In genomic region chr11:57801185-57801490, GRCh38 we compare ENCODE assay signal across 11 cellular contexts. TPM values are rescaled to one million over a fixed set of nuclear protein-coding genes. Genes with fewer than 3 reads are reported as not detected.
A peak's percentile ranks its signal among the peaks of the same experiment; 100 is the strongest.
DNase-seq lines count a peak whose midpoint lies in the region; ATAC-seq lines count a peak whose summit lies in the region.
"Had no signal": no experiment of that assay in that cellular context is flagged by ENCODE, and none has a peak within 500 bp of the region (broad histone marks: within the 10 kb centered on the region; RNA-seq: fewer than 3 reads in every experiment).

No MANE protein-coding gene starts in this region.

- H3K27ac ChIP-seq in CD8-positive, alpha-beta memory T cell (ENCODE audit: low read depth, low read length) = no peak overlapping the region
- H3K27ac ChIP-seq in HUES48 (ENCODE audit: low read depth, low read length) = peak overlapping the region; percentile 48

- peak overlapping the region in 7 of 8 donors; percentile 59 to 92 (median 86) for H3K27ac Mint-ChIP-seq in CD8-positive, alpha-beta memory T cell
- H3K27ac Mint-ChIP-seq in activated naive CD8-positive, alpha-beta T cell treated with anti-CD3 and anti-CD28 coated beads, Interleukin-2, amount 50 U/mL, for 24 hours = peak overlapping the region; percentile 55
- H3K27ac Mint-ChIP-seq in natural killer cell treated with Interleukin-12 subunit alpha and Interleukin-12 subunit beta and Interleukin-15 and Interleukin-18, amount 100 ng/mL, for 72 hours = peak overlapping the region; percentile 64 to 74

- no peak for ATAC-seq in activated naive CD8-positive, alpha-beta T cell treated with anti-CD3 and anti-CD28 coated beads, Interleukin-2, amount 50 U/mL, for 24 hours
- no peak for ATAC-seq in natural killer cell treated with Interleukin-12 subunit alpha and Interleukin-12 subunit beta and Interleukin-15 and Interleukin-18, amount 100 ng/mL, for 72 hours
- no peak for ATAC-seq in HG03460 (IDR thresholded peaks at IDR 0.05; ENCODE audit: unreplicated experiment)
- no peak for ATAC-seq in HG03457 (IDR thresholded peaks at IDR 0.05; ENCODE audit: unreplicated experiment)

- H3K4me3 Mint-ChIP-seq in CD8-positive, alpha-beta memory T cell = no peak overlapping the region
- H3K4me3 Mint-ChIP-seq in activated naive CD8-positive, alpha-beta T cell treated with anti-CD3 and anti-CD28 coated beads, Interleukin-2, amount 50 U/mL, for 24 hours = no peak overlapping the region
- H3K4me3 Mint-ChIP-seq in natural killer cell treated with Interleukin-12 subunit alpha and Interleukin-12 subunit beta and Interleukin-15 and Interleukin-18, amount 100 ng/mL, for 72 hours = peak overlapping the region; percentile 40

- H3K36me3 ChIP-seq in CD8-positive, alpha-beta memory T cell (ENCODE audit: insufficient read depth, low read length) = no peaks in the 10 kb centered on the region
- peaks cover 77% of the 10 kb centered on the region for H3K36me3 ChIP-seq in HUES48 (ENCODE audit: control insufficient read depth, insufficient read depth, low read length)

- no peaks in the 10 kb centered on the region for H3K9me3 Mint-ChIP-seq in CD8-positive, alpha-beta memory T cell
- no peaks in the 10 kb centered on the region for H3K9me3 Mint-ChIP-seq in activated naive CD8-positive, alpha-beta T cell treated with anti-CD3 and anti-CD28 coated beads, Interleukin-2, amount 50 U/mL, for 24 hours
- no peaks in the 10 kb centered on the region for H3K9me3 Mint-ChIP-seq in natural killer cell treated with Interleukin-12 subunit alpha and Interleukin-12 subunit beta and Interleukin-15 and Interleukin-18, amount 100 ng/mL, for 72 hours

- POLR2A ChIA-PET in CD8-positive, alpha-beta memory T cell (lab: Charles Lee) = interaction anchor here (0.6 to 1.5 kb wide), 3 partner anchors 28 to 89 kb away, joined by 3 to 4 read pairs (median 4); partner anchors contain the start of genes MED19, SELENOH and TMX2

- peaks cover 0 to 2% of the 10 kb centered on the region in 2 donors for H3K27me3 Mint-ChIP-seq in CD8-positive, alpha-beta memory T cell
- no peaks in the 10 kb centered on the region for H3K27me3 Mint-ChIP-seq in activated naive CD8-positive, alpha-beta T cell treated with anti-CD3 and anti-CD28 coated beads, Interleukin-2, amount 50 U/mL, for 24 hours
- no peaks in the 10 kb centered on the region for H3K27me3 Mint-ChIP-seq in natural killer cell treated with Interleukin-12 subunit alpha and Interleukin-12 subunit beta and Interleukin-15 and Interleukin-18, amount 100 ng/mL, for 72 hours

- CTCF ChIA-PET in CD8-positive, alpha-beta memory T cell (lab: Charles Lee) = interaction anchor here (0.7 to 5.0 kb wide), 34 partner anchors 9 to 725 kb away, joined by 3 to 41 read pairs (median 4); partner anchors contain the start of genes BTBD18, MED19, SELENOH and TMX2

- H3K36me3 Mint-ChIP-seq in CD8-positive, alpha-beta memory T cell = peaks cover 0 to 47% (median 9%) of the 10 kb centered on the region in 3 donors
- peaks cover 10% of the 10 kb centered on the region for H3K36me3 Mint-ChIP-seq in activated naive CD8-positive, alpha-beta T cell treated with anti-CD3 and anti-CD28 coated beads, Interleukin-2, amount 50 U/mL, for 24 hours (ENCODE audit: low read depth)
- peaks cover 5% of the 10 kb centered on the region for H3K36me3 Mint-ChIP-seq in natural killer cell treated with Interleukin-12 subunit alpha and Interleukin-12 subunit beta and Interleukin-15 and Interleukin-18, amount 100 ng/mL, for 72 hours

- peaks cover 11 to 21% (median 13%) of the 10 kb centered on the region in 3 donors for H3K4me1 Mint-ChIP-seq in CD8-positive, alpha-beta memory T cell
- H3K4me1 Mint-ChIP-seq in activated naive CD8-positive, alpha-beta T cell treated with anti-CD3 and anti-CD28 coated beads, Interleukin-2, amount 50 U/mL, for 24 hours = peaks cover 24% of the 10 kb centered on the region
- H3K4me1 Mint-ChIP-seq in natural killer cell treated with Interleukin-12 subunit alpha and Interleukin-12 subunit beta and Interleukin-15 and Interleukin-18, amount 100 ng/mL, for 72 hours (ENCODE audit: low read depth in 2 of 2) = peaks cover 10 to 11% of the 10 kb centered on the region in 2 donors

- no peak overlapping the region for H3K9ac ChIP-seq in HUES48 (ENCODE audit: low read depth, low read length)

- peaks cover 22% of the 10 kb centered on the region for H3K4me1 ChIP-seq in CD8-positive, alpha-beta memory T cell (ENCODE audit: insufficient read depth, low read length)
- H3K4me1 ChIP-seq in HUES48 (ENCODE audit: control insufficient read depth, insufficient read depth, low read length) = peaks cover 6% of the 10 kb centered on the region

- DNase-seq in CD8-positive, alpha-beta memory T cell = no peak
- DNase-seq in activated naive CD8-positive, alpha-beta T cell treated with anti-CD3 and anti-CD28 coated beads, Interleukin-2, amount 50 U/mL, for 24 hours = no peak
- no peak for DNase-seq in natural killer cell treated with Interleukin-12 subunit alpha and Interleukin-12 subunit beta and Interleukin-15 and Interleukin-18, amount 100 ng/mL, for 72 hours (ENCODE audit: low spot score)
- no peak for DNase-seq in NCI-H1694 (lab: John Stamatoyannopoulos, UW)
- DNase-seq: activated CD4-positive, alpha-beta T cell treated with anti-CD3 and anti-CD28 coated beads, Interleukin-2, amount 50 U/mL, for 1 hour; SIG-M5; stimulated activated CD4-positive, alpha-beta T cell treated with anti-CD3 and anti-CD28 coated beads, Interleukin-2, amount 100 ng/mL, for 48 hours had no signal

- H3K27me3 ChIP-seq in CD8-positive, alpha-beta memory T cell (ENCODE audit: insufficient read depth, low read length, poor library complexity, severe bottlenecking) = no peaks in the 10 kb centered on the region
- H3K27me3 ChIP-seq in HUES48 (ENCODE audit: control insufficient read depth, insufficient read depth, low read length) = no peaks in the 10 kb centered on the region

- H3K4me3 ChIP-seq in CD8-positive, alpha-beta memory T cell (ENCODE audit: low read length) = no peak overlapping the region
- H3K4me3 ChIP-seq in HUES48 (ENCODE audit: low read depth, low read length) = no peak overlapping the region

- no peaks in the 10 kb centered on the region for H3K9me3 ChIP-seq in CD8-positive, alpha-beta memory T cell (ENCODE audit: low read length)
- H3K9me3 ChIP-seq in HUES48 (ENCODE audit: control insufficient read depth, insufficient read depth, low read length) = no peaks in the 10 kb centered on the region

RNA-seq across cellular contexts. Expression of gene CTNND1, which starts 39.5 kb away (rescaled TPM):
- 1 to 10 TPM; 3.1 to 4.4 TPM for total RNA-seq in CD8-positive, alpha-beta memory T cell
- polyA plus RNA-seq in CD8-positive, alpha-beta memory T cell = 0.95 TPM
- total RNA-seq in natural killer cell treated with Interleukin-12 subunit alpha and Interleukin-12 subunit beta and Interleukin-15 and Interleukin-18, amount 100 ng/mL, for 72 hours = 10 to 100 TPM in 1 of 2 donors, 1 to 10 TPM in 1; 9.2 to 10.6 TPM

RNA-seq across cellular contexts. Expression of gene BTBD18, which starts 49.5 kb away (rescaled TPM):
- not detected for total RNA-seq in CD8-positive, alpha-beta memory T cell
- polyA plus RNA-seq in CD8-positive, alpha-beta memory T cell = 0.89 TPM
- not detected for total RNA-seq in natural killer cell treated with Interleukin-12 subunit alpha and Interleukin-12 subunit beta and Interleukin-15 and Interleukin-18, amount 100 ng/mL, for 72 hours
- total RNA-seq: epithelial cell of proximal tubule had no signal

RNA-seq across cellular contexts. Expression of gene SELENOH, which starts 59.8 kb away (rescaled TPM):
- total RNA-seq in CD8-positive, alpha-beta memory T cell = 100 to 1,000 TPM; 272 to 276 TPM
- polyA plus RNA-seq in CD8-positive, alpha-beta memory T cell = 201 TPM
- total RNA-seq in natural killer cell treated with Interleukin-12 subunit alpha and Interleukin-12 subunit beta and Interleukin-15 and Interleukin-18, amount 100 ng/mL, for 72 hours = 100 to 1,000 TPM; 141 to 178 TPM
